ENCODE assay signal across 8 cellular contexts in genomic region chr10:119871881-119872609, GRCh38. TPM values are rescaled to one million over a fixed set of nuclear protein-coding genes. Genes with fewer than 3 reads are reported as not detected.
DNase-seq lines count a peak whose midpoint lies in the region; ATAC-seq and TF ChIP-seq lines count a peak whose summit lies in the region.

No MANE protein-coding gene starts in this region.

- peak overlapping the region; percentile 96 for H3K4me3 ChIP-seq in CD8-positive, alpha-beta T cell (ENCODE audit: low read depth, low read length)
- H3K4me3 ChIP-seq in RWPE2 (ENCODE audit: severe bottlenecking): peak overlapping the region; percentile 99
- H3K4me3 ChIP-seq in left ventricle myocardium inferior: peak overlapping the region; percentile 86

- CTCF ChIA-PET in CD8-positive, alpha-beta T cell (lab: Charles Lee): interaction anchor here (0.7 to 3.4 kb wide), 12 partner anchors 9 to 762 kb away, joined by 3 to 20 read pairs (median 4); partner anchors contain the start of genes INPP5F and SEC23IP
- CTCF ChIA-PET in activated naive CD4-positive, alpha-beta T cell treated with anti-CD3 and anti-CD28 coated beads for 36 hours (lab: Charles Lee): interaction anchor here (0.5 to 3.4 kb wide), 11 partner anchors 9 to 240 kb away, joined by 3 to 28 read pairs (median 3); partner anchors contain the start of gene SEC23IP

- TF ChIP-seq CTCF in CD8-positive, alpha-beta T cell (IDR thresholded peaks at IDR 0.05): no peak
- no peak for TF ChIP-seq CTCF in RWPE2 (IDR thresholded peaks at IDR 0.05; ENCODE audit: poor library complexity, severe bottlenecking)
- no peak for TF ChIP-seq CTCF in left ventricle myocardium inferior (IDR thresholded peaks at IDR 0.05; ENCODE audit: borderline replicate concordance)

- peak overlapping the region; percentile 86 for H3K27ac ChIP-seq in CD8-positive, alpha-beta T cell (ENCODE audit: low read depth, low read length)
- H3K27ac ChIP-seq in RWPE2 (ENCODE audit: poor library complexity, severe bottlenecking): peak overlapping the region; percentile 77
- H3K27ac ChIP-seq in left ventricle myocardium inferior (replicated peaks): peak overlapping the region; percentile 95

- H3K4me1 ChIP-seq in CD8-positive, alpha-beta T cell (ENCODE audit: insufficient read depth, low read length): peaks cover 22% of the 10 kb centered on the region
- H3K4me1 ChIP-seq in RWPE2 (ENCODE audit: insufficient read depth, poor library complexity, severe bottlenecking) (no peaks in the 10 kb centered on the region), left ventricle myocardium inferior (peaks cover 48% of the 10 kb centered on the region)

- H3K36me3 ChIP-seq in CD8-positive, alpha-beta T cell (ENCODE audit: insufficient read depth, low read length): no peaks in the 10 kb centered on the region
- H3K36me3 ChIP-seq in RWPE2 (ENCODE audit: low read depth) (peaks cover 4% of the 10 kb centered on the region; the same call in 1 of the 2 replicates), left ventricle myocardium inferior (no peaks in the 10 kb centered on the region)

- POLR2A ChIA-PET in CD8-positive, alpha-beta T cell (lab: Charles Lee): interaction anchor here (0.9 to 2.9 kb wide), 11 partner anchors 9 to 794 kb away, joined by 3 to 51 read pairs (median 5); partner anchors contain the start of genes BAG3, DENND10, INPP5F and SEC23IP

- intact Hi-C loops in CD8-positive, alpha-beta T cell (cut with DNase I, micrococcal nuclease): loop anchor here (1.0 to 5.0 kb wide), 10 partner anchors 147 to 1175 kb away; partner anchors contain the start of genes GRK5 (in 2 of the 2), BAG3 (in 1 of the 2), EIF3A (in 1 of the 2) and PRDX3 (in 1 of the 2)
- intact Hi-C loops in activated naive CD4-positive, alpha-beta T cell treated with anti-CD3 and anti-CD28 coated beads for 36 hours (cut with micrococcal nuclease): loop anchor here (1.0 to 2.0 kb wide), 7 partner anchors 13 to 1117 kb away; partner anchors contain the start of genes CACUL1, RGS10 and TIAL1
- intact Hi-C loops in left ventricle myocardium inferior (cut with micrococcal nuclease): no loop called here

- no peaks in the 10 kb centered on the region for H3K9me3 Mint-ChIP-seq in CD8-positive, alpha-beta T cell
- no peaks in the 10 kb centered on the region for H3K9me3 Mint-ChIP-seq in activated naive CD4-positive, alpha-beta T cell treated with anti-CD3 and anti-CD28 coated beads for 36 hours

- H3K27me3 ChIP-seq in CD8-positive, alpha-beta T cell (ENCODE audit: insufficient read depth, low read length): no peaks in the 10 kb centered on the region
- H3K27me3 ChIP-seq in RWPE2 (ENCODE audit: insufficient read depth, poor library complexity, severe bottlenecking) (no peaks in the 10 kb centered on the region), left ventricle myocardium inferior (ENCODE audit: low read depth) (no peaks in the 10 kb centered on the region)

- H3K27me3 Mint-ChIP-seq in CD8-positive, alpha-beta T cell (ENCODE audit: low read depth): no peaks in the 10 kb centered on the region
- no peaks in the 10 kb centered on the region for H3K27me3 Mint-ChIP-seq in activated naive CD4-positive, alpha-beta T cell treated with anti-CD3 and anti-CD28 coated beads for 36 hours (ENCODE audit: low read depth)

- peaks cover 47% of the 10 kb centered on the region for H3K4me1 Mint-ChIP-seq in CD8-positive, alpha-beta T cell (ENCODE audit: low read depth)
- peaks cover 44% of the 10 kb centered on the region for H3K4me1 Mint-ChIP-seq in activated naive CD4-positive, alpha-beta T cell treated with anti-CD3 and anti-CD28 coated beads for 36 hours (ENCODE audit: low read depth)

- peak overlapping the region; percentile 91 for H3K27ac Mint-ChIP-seq in CD8-positive, alpha-beta T cell
- H3K27ac Mint-ChIP-seq in activated naive CD4-positive, alpha-beta T cell treated with anti-CD3 and anti-CD28 coated beads for 36 hours: peak overlapping the region; percentile 86

- H3K36me3 Mint-ChIP-seq in CD8-positive, alpha-beta T cell: peaks cover 11% of the 10 kb centered on the region
- H3K36me3 Mint-ChIP-seq in activated naive CD4-positive, alpha-beta T cell treated with anti-CD3 and anti-CD28 coated beads for 36 hours (ENCODE audit: low read depth): peaks cover 7% of the 10 kb centered on the region

- ATAC-seq in CD8-positive, alpha-beta T cell: peak; percentile 35
- ATAC-seq in GM19452 (IDR thresholded peaks at IDR 0.05; ENCODE audit: unreplicated experiment) (peak; percentile 45), HG03521 (IDR thresholded peaks at IDR 0.05; ENCODE audit: unreplicated experiment) (peak; percentile 36), RWPE2 (ENCODE audit: low read depth) (peak; percentile 60)

- no peaks in the 10 kb centered on the region for H3K9me3 ChIP-seq in CD8-positive, alpha-beta T cell (ENCODE audit: low read length)
- H3K9me3 ChIP-seq in RWPE2 (ENCODE audit: severe bottlenecking) (no peaks in the 10 kb centered on the region), left ventricle myocardium inferior (replicated peaks) (no peaks in the 10 kb centered on the region)

- H3K4me3 Mint-ChIP-seq in CD8-positive, alpha-beta T cell: peak overlapping the region; percentile 90
- H3K4me3 Mint-ChIP-seq in activated naive CD4-positive, alpha-beta T cell treated with anti-CD3 and anti-CD28 coated beads for 36 hours: peak overlapping the region; percentile 83

- DNase-seq in CD8-positive, alpha-beta T cell: peak; percentile 18 to 64 (median 56)
- DNase-seq in RWPE2 (ENCODE audit: low spot score) (peak; percentile 56), left ventricle myocardium inferior (peak; percentile 51), retina (peak; percentile 65), DMS114 treated with DMSO at 0.1 percent for 48 hours (lab: John Stamatoyannopoulos, UW; ENCODE audit: unreplicated experiment) (no peak)
- DNase-seq in activated naive CD4-positive, alpha-beta T cell treated with anti-CD3 and anti-CD28 coated beads for 36 hours: peak; percentile 68

RNA-seq across cellular contexts. Expression of gene MCMBP, which starts 0.6 kb away (rescaled TPM):
- 10 to 100 TPM; 21.0 to 21.2 TPM for total RNA-seq in CD8-positive, alpha-beta T cell
- total RNA-seq in activated naive CD4-positive, alpha-beta T cell treated with anti-CD3 and anti-CD28 coated beads for 36 hours: 10 to 100 TPM; 76.9 to 77.7 TPM
- total RNA-seq in left ventricle myocardium inferior: 24.5 TPM

RNA-seq across cellular contexts. Expression of gene SEC23IP, which starts 20.5 kb away (rescaled TPM):
- total RNA-seq in CD8-positive, alpha-beta T cell: 10 to 100 TPM; 16.2 to 19.8 TPM
- 10 to 100 TPM; 49.0 to 55.2 TPM for total RNA-seq in activated naive CD4-positive, alpha-beta T cell treated with anti-CD3 and anti-CD28 coated beads for 36 hours
- total RNA-seq in left ventricle myocardium inferior: 27.9 TPM
